18 cellular contexts compared by ENCODE assay signal in genomic region chr6:104688283-104688969, GRCh38.
DNase-seq lines count a peak whose midpoint lies in the region; ATAC-seq, FAIRE-seq and TF ChIP-seq lines count a peak whose summit lies in the region.
"Had no signal": no experiment of that assay in that cellular context is flagged by ENCODE, and none has a peak within 500 bp of the region (broad histone marks: within the 10 kb centered on the region; RNA-seq: fewer than 3 reads in every experiment).

No MANE protein-coding gene starts in this region.

- no peak overlapping the region for H2AFZ ChIP-seq in keratinocyte (ENCODE audit: control insufficient read depth, low read length)

- no peak overlapping the region for H3K4me3 Mint-ChIP-seq in progenitor cell of endocrine pancreas (ENCODE audit: low read depth)
- H3K4me3 Mint-ChIP-seq: memory B cell; stimulated activated memory B cell treated with anti-CD40 and anti-IgM and Interleukin-4, amounts not matched to agents 10 μg/mL and 1 μg/mL and 100 μg/mL, for 72 hours; WTC11 had no signal

- dilution Hi-C loops in keratinocyte (cut with MboI; ENCODE audit: extremely low pct_ligation_motif_present, low sequenced_read_pairs): no loop called here

- ATAC-seq in GM21360 (IDR thresholded peaks at IDR 0.05; ENCODE audit: unreplicated experiment): peak; percentile 74
- ATAC-seq in HG03095 (IDR thresholded peaks at IDR 0.05; ENCODE audit: unreplicated experiment): peak; percentile 63
- ATAC-seq in psoas muscle: no peak
- ATAC-seq: HepG2; stimulated activated memory B cell treated with anti-CD40 and anti-IgM and Interleukin-4, amounts not matched to agents 10 μg/mL and 1 μg/mL and 100 μg/mL, for 72 hours; WTC11 had no signal

- H3K36me3 ChIP-seq in keratinocyte (ENCODE audit: control insufficient read depth in 2 of 2, extremely low read depth in 1 of 2, insufficient read depth in 2 of 2, low read length in 2 of 2) (no peaks in the 10 kb centered on the region), esophagus muscularis mucosa (no peaks in the 10 kb centered on the region), psoas muscle (ENCODE audit: insufficient read depth in 1 of 2, low read depth in 1 of 2) (no peaks in the 10 kb centered on the region)
- H3K36me3 ChIP-seq: breast epithelium had no signal

- FAIRE-seq in GM18507 (lab: Jason Lieb, UNC): peak; percentile 31
- FAIRE-seq in keratinocyte (lab: Jason Lieb, UNC): peak; percentile 9
- FAIRE-seq in urothelium cell line (lab: Jason Lieb, UNC): no peak
- FAIRE-seq: HepG2 had no signal

- H3K27me3 Mint-ChIP-seq in progenitor cell of endocrine pancreas: no peaks in the 10 kb centered on the region

- H3K27ac Mint-ChIP-seq in progenitor cell of endocrine pancreas: no peak overlapping the region
- H3K27ac Mint-ChIP-seq: memory B cell; stimulated activated memory B cell treated with anti-CD40 and anti-IgM and Interleukin-4, amounts not matched to agents 10 μg/mL and 1 μg/mL and 100 μg/mL, for 72 hours; WTC11 had no signal

- H3K9me3 Mint-ChIP-seq in progenitor cell of endocrine pancreas (ENCODE audit: low read depth): peaks cover 4% of the 10 kb centered on the region
- H3K9me3 Mint-ChIP-seq: memory B cell, WTC11 had no signal

- intact Hi-C loops in esophagus muscularis mucosa (cut with DNase I): no loop called here
- intact Hi-C loops in psoas muscle (cut with DNase I): loop anchor here in 1 of 2 donors (10.0 kb wide), 1 partner anchor 76 kb away; no protein-coding TSS in a partner anchor

- H3K27me3 ChIP-seq in keratinocyte (ENCODE audit: control insufficient read depth, extremely low read depth, insufficient read depth, low read length): no peaks in the 10 kb centered on the region
- no peaks in the 10 kb centered on the region for H3K27me3 ChIP-seq in esophagus muscularis mucosa
- no peaks in the 10 kb centered on the region for H3K27me3 ChIP-seq in psoas muscle (ENCODE audit: insufficient read depth in 3 of 3, low read length in 2 of 3)
- H3K27me3 ChIP-seq: breast epithelium had no signal

- no peak overlapping the region for H3K9ac ChIP-seq in keratinocyte (ENCODE audit: control insufficient read depth, extremely low read depth, insufficient read depth, low read length)

- no peak for TF ChIP-seq POLR2A in esophagus muscularis mucosa (IDR thresholded peaks at IDR 0.05; ENCODE audit: low read depth)

- H3K36me3 Mint-ChIP-seq in progenitor cell of endocrine pancreas (ENCODE audit: insufficient read depth): no peaks in the 10 kb centered on the region
- H3K36me3 Mint-ChIP-seq: memory B cell; stimulated activated memory B cell treated with anti-CD40 and anti-IgM and Interleukin-4, amounts not matched to agents 10 μg/mL and 1 μg/mL and 100 μg/mL, for 72 hours; WTC11 had no signal

- DNase-seq in GM18507 (ENCODE audit: extremely low spot score, insufficient read length, low read depth) (no peak), keratinocyte (ENCODE audit: low read depth, low spot score) (no peak), esophagus muscularis mucosa (ENCODE audit: extremely low spot score) (no peak), psoas muscle (no peak), urothelium cell line (ENCODE audit: low spot score) (no peak), progenitor cell of endocrine pancreas (ENCODE audit: low spot score, unreplicated experiment) (no peak)
- DNase-seq: NCI-H146; NCI-H526; posterior cingulate gyrus; Right ventricle myocardium superior; stimulated activated CD4-positive, alpha-beta T cell treated with anti-CD3 and anti-CD28 coated beads, Interleukin-1b, Interleukin-23, amount 100 ng/mL, for 48 hours had no signal

- H3K4me2 ChIP-seq in keratinocyte (ENCODE audit: control insufficient read depth, extremely low read depth, insufficient read depth, low read depth, low read length): no peak overlapping the region

- H3K4me1 Mint-ChIP-seq in progenitor cell of endocrine pancreas (ENCODE audit: low read depth): peaks cover 27% of the 10 kb centered on the region
- H3K4me1 Mint-ChIP-seq: memory B cell; stimulated activated memory B cell treated with anti-CD40 and anti-IgM and Interleukin-4, amounts not matched to agents 10 μg/mL and 1 μg/mL and 100 μg/mL, for 72 hours had no signal

- H3K27ac ChIP-seq in keratinocyte (ENCODE audit: control insufficient read depth, insufficient read depth, low read length): no peak overlapping the region
- no peak overlapping the region for H3K27ac ChIP-seq in esophagus muscularis mucosa (replicated peaks in 1 of 4)
- no peak overlapping the region for H3K27ac ChIP-seq in psoas muscle
- H3K27ac ChIP-seq: breast epithelium had no signal

- H3K4me1 ChIP-seq in keratinocyte (ENCODE audit: control insufficient read depth, extremely low read depth, insufficient read depth, low read length) (peaks cover 8% of the 10 kb centered on the region), esophagus muscularis mucosa (no peaks in the 10 kb centered on the region), psoas muscle (no peaks in the 10 kb centered on the region)
- H3K4me1 ChIP-seq: breast epithelium had no signal

- H4K20me1 ChIP-seq in keratinocyte (ENCODE audit: control insufficient read depth, extremely low read depth, insufficient read depth, low read length): no peaks in the 10 kb centered on the region

- no peak for TF ChIP-seq EP300 in esophagus muscularis mucosa (IDR thresholded peaks at IDR 0.05)

- 90% methylated on average over 3 of the region's 3 CpGs for WGBS in esophagus muscularis mucosa
- WGBS in psoas muscle, 3 donors: 77 to 82% (median 81%) methylated on average over 3 of the region's 3 CpGs

- H3K9me3 ChIP-seq in keratinocyte (ENCODE audit: control insufficient read depth, low read depth, low read length): no peaks in the 10 kb centered on the region
- no peaks in the 10 kb centered on the region for H3K9me3 ChIP-seq in esophagus muscularis mucosa
- no peaks in the 10 kb centered on the region for H3K9me3 ChIP-seq in psoas muscle
- H3K9me3 ChIP-seq: breast epithelium had no signal

- TF ChIP-seq CTCF in keratinocyte (optimal IDR thresholded peaks at IDR 0.05 in 1 of 3, IDR thresholded peaks at IDR 0.05 in 1 of 3, conservative IDR thresholded peaks at IDR 0.05 in 1 of 3; ENCODE audit: extremely low read depth in 1 of 3, insufficient read depth in 2 of 3, low read length in 3 of 3) (no peak), esophagus muscularis mucosa (IDR thresholded peaks at IDR 0.05) (no peak), psoas muscle (IDR thresholded peaks at IDR 0.05) (no peak), progenitor cell of endocrine pancreas (IDR thresholded peaks at IDR 0.05; ENCODE audit: unreplicated experiment) (no peak)

- H3K9me1 ChIP-seq in keratinocyte (ENCODE audit: control insufficient read depth, extremely low read depth, insufficient read depth, low read length): no peaks in the 10 kb centered on the region

- no peaks in the 10 kb centered on the region for H3K79me2 ChIP-seq in keratinocyte (ENCODE audit: control insufficient read depth, insufficient read depth, low read length)

- H3K4me3 ChIP-seq in keratinocyte (ENCODE audit: control insufficient read depth in 2 of 3, extremely low read depth in 1 of 3, insufficient read depth in 2 of 3, low read depth in 1 of 3, low read length in 3 of 3): no peak overlapping the region
- H3K4me3 ChIP-seq in esophagus muscularis mucosa: no peak overlapping the region
- no peak overlapping the region for H3K4me3 ChIP-seq in psoas muscle
- H3K4me3 ChIP-seq: breast epithelium had no signal

Comparison
In these comparisons a context has a peak if more than half of its experiments do, and no peak if none do; other contexts are left out.
1. ATAC-seq: peak in GM21360 (single experiment) and HG03095 (single experiment); none in psoas muscle (0 of 4).